Comparison of ENCODE assay signal across 18 cellular contexts in genomic region chr3:158479051-158479450, GRCh38.
DNase-seq lines count a peak whose midpoint lies in the region; ATAC-seq, FAIRE-seq and TF ChIP-seq lines count a peak whose summit lies in the region.
"Had no signal": no experiment of that assay in that cellular context is flagged by ENCODE, and none has a peak within 500 bp of the region (broad histone marks: within the 10 kb centered on the region; RNA-seq: fewer than 3 reads in every experiment).

No MANE protein-coding gene starts in this region.

- no peak overlapping the region for H3K27ac ChIP-seq in upper lobe of left lung
- H3K27ac ChIP-seq: GM23248 had no signal

- no peak overlapping the region for H3K27ac Mint-ChIP-seq in WTC11
- H3K27ac Mint-ChIP-seq: CD4-positive, alpha-beta memory T cell had no signal

- H3K9me3 ChIP-seq in upper lobe of left lung = no peaks in the 10 kb centered on the region

- no peak overlapping the region for H3K4me3 Mint-ChIP-seq in WTC11
- H3K4me3 Mint-ChIP-seq: CD4-positive, alpha-beta memory T cell had no signal

- peaks cover 23% of the 10 kb centered on the region for H3K4me1 Mint-ChIP-seq in WTC11
- H3K4me1 Mint-ChIP-seq: CD4-positive, alpha-beta memory T cell had no signal

- FAIRE-seq in G401.6 (lab: Jason Lieb, UNC) (peak; percentile 85), islet of Langerhans (lab: Jason Lieb, UNC) (peak; percentile 69)
- FAIRE-seq: GM12892, H1 had no signal

- POLR2A ChIA-PET in WTC11 (lab: Charles Lee) = no interaction called here

- no peaks in the 10 kb centered on the region for H3K36me3 ChIP-seq in upper lobe of left lung

- no peak for TF ChIP-seq POLR2A in upper lobe of left lung (IDR thresholded peaks at IDR 0.05)

- H3K9me3 Mint-ChIP-seq in WTC11 = no peaks in the 10 kb centered on the region
- H3K9me3 Mint-ChIP-seq: CD4-positive, alpha-beta memory T cell had no signal

- TF ChIP-seq EP300 in upper lobe of left lung (IDR thresholded peaks at IDR 0.05) = no peak

- no peaks in the 10 kb centered on the region for H3K36me3 Mint-ChIP-seq in WTC11

- CTCF ChIA-PET in WTC11 (lab: Charles Lee) = no interaction called here

- DNase-seq in WTC11 (ENCODE audit: low spot score) (no peak), upper lobe of left lung (no peak)
- no peak for DNase-seq in effector CD8-positive, alpha-beta T cell (lab: John Stamatoyannopoulos, UW)
- DNase-seq: 8988T; C1 segment of cervical spinal cord; Calu3; CD4-positive, alpha-beta memory T cell; COR-L47; DMS53; DMS79 treated with DMSO at 0.1 percent for 48 hours; GM23248; H7; HCEC 1CT had no signal

- no peaks in the 10 kb centered on the region for H3K27me3 Mint-ChIP-seq in WTC11 (ENCODE audit: low read depth)
- H3K27me3 Mint-ChIP-seq: CD4-positive, alpha-beta memory T cell had no signal

- no peak for ATAC-seq in WTC11
- ATAC-seq in upper lobe of left lung (ENCODE audit: low FRiP score in 2 of 2) = no peak
- no peak for ATAC-seq in HG03354 (IDR thresholded peaks at IDR 0.05; ENCODE audit: poor library complexity, severe bottlenecking, unreplicated experiment)

- H3K4me1 ChIP-seq in upper lobe of left lung = no peaks in the 10 kb centered on the region

- TF ChIP-seq CTCF in WTC11 (IDR thresholded peaks at IDR 0.05) = no peak
- no peak for TF ChIP-seq CTCF in upper lobe of left lung (IDR thresholded peaks at IDR 0.05)

- no peaks in the 10 kb centered on the region for H3K27me3 ChIP-seq in upper lobe of left lung

- H3K4me3 ChIP-seq in upper lobe of left lung = no peak overlapping the region
- H3K4me3 ChIP-seq: GM23248 had no signal

- 93 to 94% methylated on average over 2 of the region's 2 CpGs for WGBS in upper lobe of left lung, 2 donors

TF ChIP-seq in WTC11, 78 proteins besides CTCF, POLR2A, EP300 and RAD21:
- peak; percentile 95 for TF ChIP-seq HMGA2 (CRISPR knock-in tag; IDR thresholded peaks at IDR 0.05)
- no peak for TF ChIP-seq PRRX2 (CRISPR knock-in tag; IDR thresholded peaks at IDR 0.05)
